Comparison of ENCODE assay signal across 1 cellular context in genomic region chr10:71604324-71605018, GRCh38.
TF ChIP-seq lines count a peak whose summit lies in the region.

No MANE protein-coding gene starts in this region.

TF ChIP-seq in SK-N-SH treated with all-trans-retinoic acid at 6 μM for 48 hours, 23 proteins besides CTCF, POLR2A, EP300 and RAD21 (continued from another document):
- TF ChIP-seq TSHZ2 (CRISPR knock-in tag; IDR thresholded peaks at IDR 0.05) (no peak), CREB5 (CRISPR knock-in tag; IDR thresholded peaks at IDR 0.05; ENCODE audit: low read depth) (no peak), ZFP3 (CRISPR knock-in tag; IDR thresholded peaks at IDR 0.05) (no peak), SNAI2 (CRISPR knock-in tag; IDR thresholded peaks at IDR 0.05) (no peak), OSR1 (CRISPR knock-in tag; IDR thresholded peaks at IDR 0.05) (no peak), PPARA (CRISPR knock-in tag; IDR thresholded peaks at IDR 0.05; ENCODE audit: borderline replicate concordance) (no peak)
TF ChIP-seq in SK-N-SH treated with all-trans-retinoic acid at 6 μM for 48 hours: peak in this region for 0.
